ENCODE assay signal across 13 cellular contexts in the genomic region with DNA sequence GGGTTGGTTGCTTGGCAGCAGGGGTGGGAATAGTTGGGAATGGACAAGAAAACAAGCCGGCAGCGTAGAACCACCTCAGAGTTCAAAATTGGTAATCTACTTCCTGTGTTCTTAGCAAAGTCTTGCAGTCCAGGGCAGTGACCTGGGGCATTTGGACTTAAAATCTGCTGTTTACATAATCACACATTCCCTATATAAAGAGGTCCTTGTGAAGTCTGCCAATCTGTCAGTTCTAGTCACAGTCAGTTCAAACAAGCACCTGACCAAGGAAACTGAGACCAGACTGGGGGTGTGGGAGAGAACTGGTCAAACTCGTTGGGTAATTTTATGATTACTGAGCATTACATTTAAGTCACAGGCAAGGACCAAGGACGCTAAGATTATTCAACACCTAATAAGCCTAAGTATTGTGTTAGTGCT.
DNase-seq lines count a peak whose midpoint lies in the region; ATAC-seq and TF ChIP-seq lines count a peak whose summit lies in the region.
"Had no signal": no experiment of that assay in that cellular context is flagged by ENCODE, and none has a peak within 500 bp of the region (broad histone marks: within the 10 kb centered on the region; RNA-seq: fewer than 3 reads in every experiment).

No MANE protein-coding gene starts in this region.

- ATAC-seq in Right ventricle myocardium superior (ENCODE audit: poor library complexity) (peak; percentile 5), aorta (ENCODE audit: low FRiP score) (peak; percentile 48)

- no peaks in the 10 kb centered on the region for H3K9me3 ChIP-seq in aorta (ENCODE audit: control insufficient read depth, low read length)
- H3K9me3 ChIP-seq: Peyer's patch had no signal

- H3K4me3 ChIP-seq in fibroblast of pulmonary artery (replicated peaks; ENCODE audit: low read depth, low read length) (no peak overlapping the region), aorta (ENCODE audit: low read length in 2 of 2) (no peak overlapping the region)
- H3K4me3 ChIP-seq: Peyer's patch, smooth muscle cell had no signal

- WGBS in aorta, 2 donors: 19% methylated on average over 4 of the region's 4 CpGs

- H3K27me3 ChIP-seq in aorta (ENCODE audit: control insufficient read depth in 1 of 2, insufficient read depth in 2 of 2, low read length in 1 of 2): no peaks in the 10 kb centered on the region
- H3K27me3 ChIP-seq: Peyer's patch had no signal

- TF ChIP-seq CTCF in fibroblast of pulmonary artery (IDR thresholded peaks at IDR 0.05; ENCODE audit: low read length, missing control alignments): no peak

- intact Hi-C loops in Right ventricle myocardium superior (cut with DNase I) (no loop called here), cardiac septum (cut with DNase I) (no loop called here), aorta (cut with DNase I) (no loop called here)

- peaks cover 7 to 21% of the 10 kb centered on the region in 2 donors for H3K4me1 ChIP-seq in aorta (ENCODE audit: control insufficient read depth in 1 of 2, insufficient read depth in 2 of 2, low read length in 2 of 2)

- DNase-seq in Right ventricle myocardium superior (no peak), cardiac septum (ENCODE audit: low spot score) (no peak), fibroblast of pulmonary artery (ENCODE audit: low read depth) (peak; percentile 48), mucosa of gallbladder (ENCODE audit: low spot score) (peak; percentile 63), aorta (peak in 1 of 2 donors; percentile 53), GOT3 (lab: John Stamatoyannopoulos, UW) (no peak), NOMO-1 (lab: John Stamatoyannopoulos, UW; ENCODE audit: unreplicated experiment in 2 of 2) (no peak), NCI-H226 (no peak)
- DNase-seq: activated CD4-positive, alpha-beta T cell treated with anti-CD3 and anti-CD28 coated beads, Interleukin-2, amount 50 U/mL, for 48 hours; MV-4-11; Peyer's patch; T-helper 2 cell had no signal

- no peaks in the 10 kb centered on the region for H3K36me3 ChIP-seq in aorta (ENCODE audit: control insufficient read depth in 1 of 2, insufficient read depth in 2 of 2, low read length in 1 of 2)
- H3K36me3 ChIP-seq: Peyer's patch had no signal

- peak overlapping the region; percentile 90 to 93 for H3K27ac ChIP-seq in aorta (ENCODE audit: low read depth in 1 of 2, low read length in 2 of 2)
- H3K27ac ChIP-seq: Peyer's patch had no signal

Comparison
In these comparisons a context has a peak if more than half of its experiments do, and no peak if none do; other contexts are left out.
1. DNase-seq: peak in fibroblast of pulmonary artery (single experiment) and mucosa of gallbladder (single experiment); none in Right ventricle myocardium superior (single experiment), cardiac septum (single experiment), GOT3 (single experiment), NOMO-1 (0 of 2) and NCI-H226 (single experiment).